Comparison of ENCODE assay signal across 12 cellular contexts in the genomic region with DNA sequence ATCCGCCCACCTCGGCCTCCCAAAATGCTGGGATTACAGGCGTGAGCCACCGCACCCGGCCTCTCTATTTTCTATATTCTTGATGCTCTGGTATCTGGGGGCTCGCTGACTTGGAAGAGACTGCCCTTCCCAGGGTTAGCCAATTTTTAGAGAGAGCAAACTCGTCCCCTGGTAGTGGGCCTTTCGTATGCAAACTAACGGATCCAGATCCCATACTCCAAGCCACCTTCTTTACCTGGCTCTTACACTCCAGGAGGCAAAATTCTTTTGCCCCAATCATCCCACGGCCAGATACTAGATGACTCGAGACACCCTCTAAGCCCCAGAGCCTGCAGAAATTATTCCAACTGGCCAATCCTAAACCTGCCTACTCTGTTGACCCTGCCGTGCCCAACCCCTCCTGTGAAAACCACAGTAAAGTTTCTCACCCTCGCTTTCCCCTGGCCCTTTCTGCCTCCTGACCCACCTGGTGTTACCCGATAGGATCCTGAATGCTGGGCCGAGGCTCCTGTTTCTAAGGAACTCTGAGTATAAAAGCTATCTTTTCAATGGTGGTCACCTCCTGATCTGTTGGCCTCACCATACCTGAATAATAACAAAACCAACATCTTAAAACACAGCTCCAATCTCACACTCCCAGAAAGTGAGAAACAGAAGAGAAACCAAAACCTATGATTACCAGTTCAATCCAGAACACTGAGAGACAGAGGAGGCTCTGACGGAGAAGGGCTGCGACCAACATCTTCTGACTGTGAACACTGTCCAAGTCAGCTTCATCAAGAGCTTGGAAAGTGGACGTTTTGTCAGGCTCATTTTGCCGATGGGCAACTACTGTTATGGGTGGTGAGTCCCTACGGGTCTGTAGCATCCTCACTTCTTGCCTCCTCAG. TPM values are rescaled to one million over a fixed set of nuclear protein-coding genes. Genes with fewer than 3 reads are reported as not detected.
DNase-seq lines count a peak whose midpoint lies in the region; ATAC-seq, FAIRE-seq and TF ChIP-seq lines count a peak whose summit lies in the region.
"Had no signal": no experiment of that assay in that cellular context is flagged by ENCODE, and none has a peak within 500 bp of the region (broad histone marks: within the 10 kb centered on the region; RNA-seq: fewer than 3 reads in every experiment).

No MANE protein-coding gene starts in this region.

- H3K36me3 ChIP-seq in Panc1 (ENCODE audit: control insufficient read depth, insufficient read depth, low read length) = no peaks in the 10 kb centered on the region
- H3K36me3 ChIP-seq in tibial artery = no peaks in the 10 kb centered on the region
- no peaks in the 10 kb centered on the region for H3K36me3 ChIP-seq in brain microvascular endothelial cell (replicated peaks)

- in situ Hi-C loops in Panc1 (cut with HindIII; ENCODE audit: low pct_unique_long_range_greater_than_20kb, low sequenced_read_pairs) = no loop called here
- in situ Hi-C loops in brain microvascular endothelial cell (cut with HindIII; ENCODE audit: low pct_ligation_motif_present, low sequenced_read_pairs) = no loop called here

- H3K27ac ChIP-seq in Panc1 (ENCODE audit: low read length) (peak overlapping the region; percentile 75), tibial artery (no peak overlapping the region), brain microvascular endothelial cell (no peak overlapping the region)

- peak; percentile 68 for FAIRE-seq in GM12891 (lab: Jason Lieb, UNC)

- ATAC-seq in GM19467 (IDR thresholded peaks at IDR 0.05; ENCODE audit: unreplicated experiment) (peak; percentile 93), HG02973 (IDR thresholded peaks at IDR 0.05; ENCODE audit: unreplicated experiment) (peak; percentile 88), Panc1 (no peak), left ventricle myocardium superior (no peak)
- ATAC-seq: activated naive CD8-positive, alpha-beta T cell treated with anti-CD3 and anti-CD28 coated beads, Interleukin-2, amount 50 U/mL, for 24 hours had no signal

- POLR2A ChIA-PET in Panc1 (lab: Charles Lee) = no interaction called here

- TF ChIP-seq CTCF in Panc1 (IDR thresholded peaks at IDR 0.05) = no peak
- TF ChIP-seq CTCF in tibial artery (IDR thresholded peaks at IDR 0.05) = no peak
- no peak for TF ChIP-seq CTCF in brain microvascular endothelial cell (IDR thresholded peaks at IDR 0.05; ENCODE audit: low read depth, low read length, missing control alignments)

- no peaks in the 10 kb centered on the region for H3K27me3 ChIP-seq in Panc1 (ENCODE audit: control insufficient read depth, insufficient read depth, low read length)
- H3K27me3 ChIP-seq in tibial artery = no peaks in the 10 kb centered on the region
- no peaks in the 10 kb centered on the region for H3K27me3 ChIP-seq in brain microvascular endothelial cell (replicated peaks)

- BruUV-seq in Panc1 (replicated peaks; lab: Mats Ljungman, UMichigan) = no TSS peak

- CTCF ChIA-PET in Panc1 (lab: Charles Lee) = no interaction called here

- peaks cover 10% of the 10 kb centered on the region for H3K4me1 ChIP-seq in Panc1 (ENCODE audit: control insufficient read depth, insufficient read depth, low read length)
- peaks cover 0 to under 1% (median 0%) of the 10 kb centered on the region in 4 donors for H3K4me1 ChIP-seq in tibial artery

- DNase-seq in GM12891 (ENCODE audit: insufficient read length, low spot score) (peak; percentile 49), Panc1 (ENCODE audit: low read depth, low spot score) (no peak), UCSD-AML1 (lab: John Stamatoyannopoulos, UW; ENCODE audit: unreplicated experiment) (no peak), left ventricle myocardium superior (no peak), tibial artery (no peak), brain microvascular endothelial cell (no peak)
- DNase-seq: activated CD4-positive, alpha-beta T cell treated with anti-CD3 and anti-CD28 coated beads, Interleukin-2, amount 10 ng/mL, durations not matched to agents 24 days and 14 days; activated naive CD8-positive, alpha-beta T cell treated with anti-CD3 and anti-CD28 coated beads, Interleukin-2, amount 50 U/mL, for 24 hours; NCI-H2081; SHP77 treated with DMSO at 0.1 percent for 48 hours had no signal

- intact Hi-C loops in Panc1 (cut with micrococcal nuclease; ENCODE audit: unreplicated experiment) = no loop called here
- intact Hi-C loops in left ventricle myocardium superior (cut with micrococcal nuclease) = no loop called here
- intact Hi-C loops in tibial artery (cut with DNase I; ENCODE audit: low total_unique reads) = no loop called here

- H3K9me3 ChIP-seq in Panc1 (ENCODE audit: control insufficient read depth, insufficient read depth, low read depth, low read length) = no peaks in the 10 kb centered on the region
- H3K9me3 ChIP-seq in tibial artery = no peaks in the 10 kb centered on the region

- H3K4me3 ChIP-seq in Panc1 (ENCODE audit: low read depth in 2 of 2, low read length in 2 of 2) (no peak overlapping the region), tibial artery (no peak overlapping the region), brain microvascular endothelial cell (ENCODE audit: low read depth, low read length) (no peak overlapping the region)

- no peak for TF ChIP-seq POLR2A in GM12891 (IDR thresholded peaks at IDR 0.05; ENCODE audit: low read depth, low read length)

TF ChIP-seq in GM12891, 5 proteins besides CTCF, POLR2A, EP300 and RAD21:
- TF ChIP-seq TAF1 (IDR thresholded peaks at IDR 0.05; ENCODE audit: low read depth, low read length) (no peak), PAX5 (IDR thresholded peaks at IDR 0.05; ENCODE audit: insufficient read depth, low read length, severe bottlenecking) (no peak), POLR2AphosphoS5 (IDR thresholded peaks at IDR 0.05; ENCODE audit: low read depth, low read length) (no peak), POU2F2 (IDR thresholded peaks at IDR 0.05; ENCODE audit: low read depth, low read length) (no peak), SPI1 (IDR thresholded peaks at IDR 0.05; ENCODE audit: low read depth, low read length) (no peak)

RNA-seq across cellular contexts. Expression of a gene that starts 57.6 kb away (rescaled TPM):
- polyA plus RNA-seq in GM12891 (2012; ENCODE audit: low read depth, missing spikeins) = 2.1 TPM
- total RNA-seq in Panc1 (2021; ENCODE audit: unreplicated experiment) = 49.8 TPM
- polyA plus RNA-seq in Panc1 (2012; ENCODE audit: insufficient read length) = 33.3 TPM
- total RNA-seq in left ventricle myocardium superior = 64.2 TPM

Comparison
In these comparisons a context has a peak if more than half of its experiments do, and no peak if none do; other contexts are left out.
1. ATAC-seq: peak in GM19467 (single experiment) and HG02973 (single experiment); none in Panc1 (single experiment) and left ventricle myocardium superior (single experiment).